Comparison of ENCODE assay signal across 1 cellular context in the genomic region with DNA sequence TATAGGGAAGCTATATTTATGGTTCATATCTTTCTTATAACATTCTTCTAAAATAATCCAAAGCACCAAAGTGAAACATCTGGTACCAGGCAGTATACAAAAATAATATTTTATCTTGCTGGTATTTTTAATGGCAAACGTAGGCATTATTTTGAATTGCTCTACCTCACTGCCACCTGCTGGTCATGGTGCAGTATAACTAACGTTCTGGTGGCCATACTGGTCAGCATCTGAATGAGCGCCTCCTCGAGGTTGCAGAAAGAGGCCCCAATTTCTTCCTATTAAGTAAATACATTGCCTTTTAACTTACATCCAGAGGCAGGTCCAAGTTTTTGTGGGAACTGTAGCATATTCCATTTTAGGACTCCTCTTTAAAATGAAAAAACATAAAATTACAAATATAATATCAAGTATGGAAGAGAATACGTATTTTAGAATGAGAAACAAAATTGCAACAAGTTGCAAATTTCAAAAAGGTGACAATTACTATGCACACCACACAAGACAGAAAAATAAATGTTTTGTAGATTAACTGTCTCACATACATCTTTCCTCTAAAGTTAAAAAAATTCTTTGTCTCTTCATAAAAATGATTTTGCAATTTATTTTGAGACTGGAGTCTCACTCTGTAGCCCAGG.
A peak's percentile ranks its signal among the peaks of the same experiment; 100 is the strongest.
TF ChIP-seq lines count a peak whose summit lies in the region.

No MANE protein-coding gene starts in this region.

TF ChIP-seq in IMR-90, 13 proteins besides CTCF, POLR2A, EP300 and RAD21:
- TF ChIP-seq MAFK (IDR thresholded peaks at IDR 0.05; ENCODE audit: low read depth, low read length) (peak; percentile 76), MXI1 (IDR thresholded peaks at IDR 0.05; ENCODE audit: borderline replicate concordance, low read depth, low read length) (no peak), RCOR1 (IDR thresholded peaks at IDR 0.05; ENCODE audit: insufficient replicate concordance, low read length) (no peak), BHLHE40 (IDR thresholded peaks at IDR 0.05; ENCODE audit: low read depth, low read length) (no peak), SMC3 (IDR thresholded peaks at IDR 0.05; ENCODE audit: low read depth, low read length) (peak; percentile 97), CHD1 (IDR thresholded peaks at IDR 0.05; ENCODE audit: low read depth, low read length) (no peak), MAZ (IDR thresholded peaks at IDR 0.05; ENCODE audit: borderline replicate concordance, low read depth, low read length) (no peak), NFE2L2 (IDR thresholded peaks at IDR 0.05; ENCODE audit: low read depth, low read length) (no peak), RFX5 (IDR thresholded peaks at IDR 0.05; ENCODE audit: low read depth, low read length) (no peak), CEBPB (IDR thresholded peaks at IDR 0.05; ENCODE audit: low read depth, low read length) (no peak), FOS (IDR thresholded peaks at IDR 0.05; ENCODE audit: low read depth, low read length) (no peak)
- TF ChIP-seq, protein P1, sequence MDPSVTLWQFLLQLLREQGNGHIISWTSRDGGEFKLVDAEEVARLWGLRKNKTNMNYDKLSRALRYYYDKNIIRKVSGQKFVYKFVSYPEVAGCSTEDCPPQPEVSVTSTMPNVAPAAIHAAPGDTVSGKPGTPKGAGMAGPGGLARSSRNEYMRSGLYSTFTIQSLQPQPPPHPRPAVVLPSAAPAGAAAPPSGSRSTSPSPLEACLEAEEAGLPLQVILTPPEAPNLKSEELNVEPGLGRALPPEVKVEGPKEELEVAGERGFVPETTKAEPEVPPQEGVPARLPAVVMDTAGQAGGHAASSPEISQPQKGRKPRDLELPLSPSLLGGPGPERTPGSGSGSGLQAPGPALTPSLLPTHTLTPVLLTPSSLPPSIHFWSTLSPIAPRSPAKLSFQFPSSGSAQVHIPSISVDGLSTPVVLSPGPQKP (IDR thresholded peaks at IDR 0.05; ENCODE audit: borderline replicate concordance, low read depth, low read length): no peak
- TF ChIP-seq, protein P2, sequence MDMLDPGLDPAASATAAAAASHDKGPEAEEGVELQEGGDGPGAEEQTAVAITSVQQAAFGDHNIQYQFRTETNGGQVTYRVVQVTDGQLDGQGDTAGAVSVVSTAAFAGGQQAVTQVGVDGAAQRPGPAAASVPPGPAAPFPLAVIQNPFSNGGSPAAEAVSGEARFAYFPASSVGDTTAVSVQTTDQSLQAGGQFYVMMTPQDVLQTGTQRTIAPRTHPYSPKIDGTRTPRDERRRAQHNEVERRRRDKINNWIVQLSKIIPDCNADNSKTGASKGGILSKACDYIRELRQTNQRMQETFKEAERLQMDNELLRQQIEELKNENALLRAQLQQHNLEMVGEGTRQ (IDR thresholded peaks at IDR 0.05; ENCODE audit: low read depth, low read length): no peak
